Comparison of ENCODE assay signal across 2 cellular contexts in the genomic region with DNA sequence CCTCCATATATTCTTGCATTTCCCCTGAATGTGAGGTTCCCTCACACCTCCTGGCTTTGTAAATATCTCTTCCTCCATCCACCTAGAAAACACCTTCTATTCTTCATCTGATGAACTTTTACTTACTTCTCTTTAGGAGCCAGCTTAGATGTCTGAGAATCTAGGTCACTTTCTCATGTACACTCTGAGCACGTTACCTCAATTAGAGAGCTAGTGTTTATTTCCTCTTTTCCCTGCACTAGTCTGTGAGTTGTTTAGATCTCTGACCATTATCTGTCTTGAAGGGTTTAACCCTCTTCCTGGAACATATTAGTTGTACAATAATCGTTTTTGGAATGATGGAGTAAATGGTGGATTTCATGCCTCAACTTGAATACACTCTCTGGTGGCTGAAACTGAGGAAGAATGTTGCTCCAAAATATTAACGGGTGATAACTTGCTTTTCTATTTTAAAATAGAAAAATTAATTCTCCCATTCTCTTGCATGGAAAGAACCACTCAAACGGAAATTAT.
TF ChIP-seq lines count a peak whose summit lies in the region.

No MANE protein-coding gene starts in this region.

TF ChIP-seq in IMR-90, 13 proteins besides CTCF, POLR2A, EP300 and RAD21:
- TF ChIP-seq, protein P1, sequence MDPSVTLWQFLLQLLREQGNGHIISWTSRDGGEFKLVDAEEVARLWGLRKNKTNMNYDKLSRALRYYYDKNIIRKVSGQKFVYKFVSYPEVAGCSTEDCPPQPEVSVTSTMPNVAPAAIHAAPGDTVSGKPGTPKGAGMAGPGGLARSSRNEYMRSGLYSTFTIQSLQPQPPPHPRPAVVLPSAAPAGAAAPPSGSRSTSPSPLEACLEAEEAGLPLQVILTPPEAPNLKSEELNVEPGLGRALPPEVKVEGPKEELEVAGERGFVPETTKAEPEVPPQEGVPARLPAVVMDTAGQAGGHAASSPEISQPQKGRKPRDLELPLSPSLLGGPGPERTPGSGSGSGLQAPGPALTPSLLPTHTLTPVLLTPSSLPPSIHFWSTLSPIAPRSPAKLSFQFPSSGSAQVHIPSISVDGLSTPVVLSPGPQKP (IDR thresholded peaks at IDR 0.05; ENCODE audit: borderline replicate concordance, low read depth, low read length) = no peak
- no peak for TF ChIP-seq CHD1 (IDR thresholded peaks at IDR 0.05; ENCODE audit: low read depth, low read length)
- TF ChIP-seq, protein P2, sequence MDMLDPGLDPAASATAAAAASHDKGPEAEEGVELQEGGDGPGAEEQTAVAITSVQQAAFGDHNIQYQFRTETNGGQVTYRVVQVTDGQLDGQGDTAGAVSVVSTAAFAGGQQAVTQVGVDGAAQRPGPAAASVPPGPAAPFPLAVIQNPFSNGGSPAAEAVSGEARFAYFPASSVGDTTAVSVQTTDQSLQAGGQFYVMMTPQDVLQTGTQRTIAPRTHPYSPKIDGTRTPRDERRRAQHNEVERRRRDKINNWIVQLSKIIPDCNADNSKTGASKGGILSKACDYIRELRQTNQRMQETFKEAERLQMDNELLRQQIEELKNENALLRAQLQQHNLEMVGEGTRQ (IDR thresholded peaks at IDR 0.05; ENCODE audit: low read depth, low read length) = no peak

TF ChIP-seq in GM12878, 131 proteins besides CTCF, POLR2A, EP300 and RAD21:
- TF ChIP-seq BHLHE40 (IDR thresholded peaks at IDR 0.05; ENCODE audit: borderline replicate concordance in 1 of 2, low read depth in 2 of 2, low read length in 1 of 2) (peak in 1 of 2 experiments; percentile 41; a peak in 1 of 4 replicates), RB1 (IDR thresholded peaks at IDR 0.05; ENCODE audit: borderline replicate concordance) (no peak)
TF ChIP-seq in GM12878: peak in this region for 1.
